ENCODE assay signal across 31 cellular contexts in the genomic region with DNA sequence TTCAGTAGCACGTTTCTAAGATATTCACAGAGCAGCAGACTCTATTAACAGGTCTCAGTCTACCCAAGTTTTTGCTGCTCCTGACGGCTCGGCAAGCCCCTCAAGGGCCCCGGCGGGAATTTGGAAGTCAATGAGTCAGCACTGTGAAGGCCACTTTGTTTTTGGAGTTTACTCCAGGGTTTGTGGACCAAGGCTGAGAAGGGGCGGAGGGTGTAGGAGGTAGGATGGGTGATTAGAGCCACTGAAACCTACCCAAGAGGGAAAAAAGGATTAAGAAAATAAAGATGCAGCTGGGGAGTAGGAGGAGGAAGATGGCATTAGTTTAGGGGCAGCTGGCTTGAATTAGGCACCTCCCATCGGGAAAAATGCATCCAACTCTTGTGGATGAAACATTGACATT.
DNase-seq lines count a peak whose midpoint lies in the region; ATAC-seq, FAIRE-seq and TF ChIP-seq lines count a peak whose summit lies in the region.
"Had no signal": no experiment of that assay in that cellular context is flagged by ENCODE, and none has a peak within 500 bp of the region (broad histone marks: within the 10 kb centered on the region; RNA-seq: fewer than 3 reads in every experiment).

No MANE protein-coding gene starts in this region.

- no peaks in the 10 kb centered on the region for H3K79me2 ChIP-seq in GM23338 (replicated peaks; ENCODE audit: insufficient read depth)

- ATAC-seq in GM23338, result no peak
- no peak for ATAC-seq in GM18870 (IDR thresholded peaks at IDR 0.05; ENCODE audit: unreplicated experiment)
- ATAC-seq: gastroesophageal sphincter had no signal

- no peaks in the 10 kb centered on the region for H3K9me3 ChIP-seq in adrenal gland (replicated peaks in 1 of 3)
- H3K9me3 ChIP-seq: esophagus squamous epithelium, gastroesophageal sphincter, tibial nerve had no signal

- H3K27me3 Mint-ChIP-seq in GM23338 (ENCODE audit: insufficient read depth, low read depth, poor library complexity) (peaks cover 16% of the 10 kb centered on the region), glutamatergic neuron (ENCODE audit: unreplicated experiment) (peaks cover 11% of the 10 kb centered on the region), progenitor cell of endocrine pancreas (peaks cover 12% of the 10 kb centered on the region)
- H3K27me3 Mint-ChIP-seq: activated naive CD4-positive, alpha-beta T cell treated with anti-CD3 and anti-CD28 coated beads, Interleukin-2, amount 50 U/mL, for 24 hours had no signal

- no peaks in the 10 kb centered on the region for H3K9me2 ChIP-seq in GM23338 (ENCODE audit: insufficient read depth)

- peak overlapping the region; percentile 12; the same call in 1 of the 2 replicates for H3K27ac Mint-ChIP-seq in GM23338
- peak overlapping the region; percentile 99 for H3K27ac Mint-ChIP-seq in glutamatergic neuron (ENCODE audit: unreplicated experiment)
- peak overlapping the region; percentile 23 for H3K27ac Mint-ChIP-seq in progenitor cell of endocrine pancreas
- H3K27ac Mint-ChIP-seq: activated CD4-positive, alpha-beta memory T cell treated with anti-CD3 and anti-CD28 coated beads for 36 hours; activated naive CD4-positive, alpha-beta T cell treated with anti-CD3 and anti-CD28 coated beads, Interleukin-2, amount 50 U/mL, for 24 hours; dendritic cell treated with granulocyte-macrophage colony-stimulating factor and Interleukin-4, amounts not matched to agents 40 ng/mL and 50 ng/mL, for 4 days; memory B cell had no signal

- H3K4me1 ChIP-seq in GM23338 (ENCODE audit: insufficient read depth) (peaks cover 28% of the 10 kb centered on the region), adrenal gland (replicated peaks in 1 of 2) (peaks cover 34 to 61% of the 10 kb centered on the region in 2 donors)

- H3K36me3 ChIP-seq in GM23338 (ENCODE audit: insufficient read depth), result no peaks in the 10 kb centered on the region
- H3K36me3 ChIP-seq in adrenal gland (replicated peaks in 1 of 2), result no peaks in the 10 kb centered on the region
- H3K36me3 ChIP-seq: cardiac muscle cell, esophagus squamous epithelium, gastroesophageal sphincter, tibial nerve had no signal

- H3K4me1 Mint-ChIP-seq in GM23338 (peaks cover 53% of the 10 kb centered on the region), glutamatergic neuron (ENCODE audit: low read depth, unreplicated experiment) (peaks cover 71% of the 10 kb centered on the region), progenitor cell of endocrine pancreas (ENCODE audit: low read depth) (peaks cover 27% of the 10 kb centered on the region)
- H3K4me1 Mint-ChIP-seq: memory B cell had no signal

- H3K4me2 ChIP-seq in GM23338, result no peak overlapping the region

- H3K36me3 Mint-ChIP-seq in GM23338 (ENCODE audit: low read depth) (no peaks in the 10 kb centered on the region), glutamatergic neuron (ENCODE audit: unreplicated experiment) (no peaks in the 10 kb centered on the region), progenitor cell of endocrine pancreas (ENCODE audit: insufficient read depth) (no peaks in the 10 kb centered on the region)
- H3K36me3 Mint-ChIP-seq: activated CD4-positive, alpha-beta memory T cell treated with anti-CD3 and anti-CD28 coated beads for 36 hours; activated naive CD4-positive, alpha-beta T cell treated with anti-CD3 and anti-CD28 coated beads, Interleukin-2, amount 50 U/mL, for 24 hours; memory B cell had no signal

- H2AFZ ChIP-seq in GM23338, result peak overlapping the region; percentile 78; the same call in 1 of the 2 replicates

- H4K20me1 ChIP-seq in GM23338 (replicated peaks; ENCODE audit: insufficient read depth), result no peaks in the 10 kb centered on the region

- H3K27me3 ChIP-seq in GM23338 (ENCODE audit: insufficient read depth) (no peaks in the 10 kb centered on the region), adrenal gland (no peaks in the 10 kb centered on the region)
- H3K27me3 ChIP-seq: cardiac muscle cell, gastroesophageal sphincter, tibial nerve had no signal

- TF ChIP-seq POLR2A in adrenal gland (IDR thresholded peaks at IDR 0.05), result no peak

- no peak overlapping the region for H3K27ac ChIP-seq in GM23338 (ENCODE audit: low read depth)
- H3K27ac ChIP-seq in adrenal gland, result peak overlapping the region in 3 of 5 donors; percentile 85 to 92 (median 91)
- H3K27ac ChIP-seq: cardiac muscle cell, esophagus squamous epithelium, gastroesophageal sphincter had no signal

- intact Hi-C loops in adrenal gland (cut with DNase I), result no loop called here

- FAIRE-seq in D721Med (lab: Jason Lieb, UNC), result no peak
- FAIRE-seq: endometrium, H54, TTC549 had no signal

- WGBS in adrenal gland, 4 donors, result 44 to 66% (median 49%) methylated on average over 7 of the region's 7 CpGs

- no peaks in the 10 kb centered on the region for H3K9me3 Mint-ChIP-seq in GM23338
- peaks cover 18% of the 10 kb centered on the region for H3K9me3 Mint-ChIP-seq in glutamatergic neuron (ENCODE audit: unreplicated experiment)
- no peaks in the 10 kb centered on the region for H3K9me3 Mint-ChIP-seq in progenitor cell of endocrine pancreas (ENCODE audit: low read depth)
- H3K9me3 Mint-ChIP-seq: activated CD4-positive, alpha-beta memory T cell treated with anti-CD3 and anti-CD28 coated beads for 36 hours; activated naive CD4-positive, alpha-beta T cell treated with anti-CD3 and anti-CD28 coated beads, Interleukin-2, amount 50 U/mL, for 24 hours; dendritic cell treated with granulocyte-macrophage colony-stimulating factor and Interleukin-4, amounts not matched to agents 40 ng/mL and 50 ng/mL, for 4 days; memory B cell had no signal

- TF ChIP-seq CTCF in GM23338 (conservative IDR thresholded peaks at IDR 0.05; ENCODE audit: low read depth in 2 of 2) (no peak), adrenal gland (IDR thresholded peaks at IDR 0.05) (no peak), glutamatergic neuron (IDR thresholded peaks at IDR 0.05; ENCODE audit: partially characterized antibody, unreplicated experiment) (no peak), progenitor cell of endocrine pancreas (IDR thresholded peaks at IDR 0.05; ENCODE audit: unreplicated experiment) (no peak), D721Med (IDR thresholded peaks at IDR 0.05; ENCODE audit: insufficient read depth, missing control alignments) (no peak)

- DNase-seq in GM23338 (ENCODE audit: low spot score) (no peak), adrenal gland (peak in 2 of 7 donors; percentile 29 to 46), glutamatergic neuron (no peak), progenitor cell of endocrine pancreas (ENCODE audit: low spot score, unreplicated experiment) (no peak), DMS 273 (lab: John Stamatoyannopoulos, UW; ENCODE audit: unreplicated experiment) (no peak), D721Med (ENCODE audit: insufficient read length, low spot score) (no peak)
- no peak for DNase-seq in activated T-cell treated with anti-CD3 and anti-CD28 coated beads, Interleukin-2, amount 50 U/mL, for 48 hours
- DNase-seq: activated CD4-positive, alpha-beta memory T cell treated with anti-CD3 and anti-CD28 coated beads for 36 hours; activated CD4-positive, CD25-positive, alpha-beta regulatory T cell treated with anti-CD3 and anti-CD28 coated beads, Interleukin-2, amount 50 U/mL, for 72 hours; activated CD8-positive, alpha-beta memory T cell treated with anti-CD3 and anti-CD28 coated beads, Interleukin-2, amount 50 U/mL, for 4 hours; DMS79; esophagus squamous epithelium; GF-D8; NCI-H1417; NCI-H2029 treated with DMSO at 0.1 percent for 48 hours; NCI-H226; NCI-H748 treated with DMSO at 0.1 percent for 48 hours; nucleus accumbens; RPMI8226; stimulated activated CD4-positive, alpha-beta T cell treated with anti-CD3 and anti-CD28 coated beads, Interleukin-1b, Interleukin-23, amount 100 ng/mL, for 48 hours had no signal

- no peak overlapping the region for H3K4me3 Mint-ChIP-seq in GM23338
- peak overlapping the region; percentile 83 for H3K4me3 Mint-ChIP-seq in glutamatergic neuron (ENCODE audit: unreplicated experiment)
- H3K4me3 Mint-ChIP-seq in progenitor cell of endocrine pancreas (ENCODE audit: low read depth), result no peak overlapping the region
- H3K4me3 Mint-ChIP-seq: activated CD4-positive, alpha-beta memory T cell treated with anti-CD3 and anti-CD28 coated beads for 36 hours; activated naive CD4-positive, alpha-beta T cell treated with anti-CD3 and anti-CD28 coated beads, Interleukin-2, amount 50 U/mL, for 24 hours; dendritic cell treated with granulocyte-macrophage colony-stimulating factor and Interleukin-4, amounts not matched to agents 40 ng/mL and 50 ng/mL, for 4 days; memory B cell had no signal

- no peak overlapping the region for H3K4me3 ChIP-seq in GM23338
- no peak overlapping the region for H3K4me3 ChIP-seq in adrenal gland
- H3K4me3 ChIP-seq: cardiac muscle cell, esophagus squamous epithelium, gastroesophageal sphincter, skin epidermis, tibial nerve had no signal

- no peaks in the 10 kb centered on the region for H3F3A ChIP-seq in GM23338 (replicated peaks; ENCODE audit: low read depth)

TF ChIP-seq in GM23338, 12 proteins besides CTCF, POLR2A, EP300 and RAD21 (continues in another document):
- no peak for TF ChIP-seq EZH2phosphoT487 (IDR thresholded peaks at IDR 0.05; ENCODE audit: unreplicated experiment)
- no peak for TF ChIP-seq JUNB (IDR thresholded peaks at IDR 0.05; ENCODE audit: unreplicated experiment)
- no peak for TF ChIP-seq ZNF114 (CRISPR knock-in tag; IDR thresholded peaks at IDR 0.05)
- TF ChIP-seq, protein P1, sequence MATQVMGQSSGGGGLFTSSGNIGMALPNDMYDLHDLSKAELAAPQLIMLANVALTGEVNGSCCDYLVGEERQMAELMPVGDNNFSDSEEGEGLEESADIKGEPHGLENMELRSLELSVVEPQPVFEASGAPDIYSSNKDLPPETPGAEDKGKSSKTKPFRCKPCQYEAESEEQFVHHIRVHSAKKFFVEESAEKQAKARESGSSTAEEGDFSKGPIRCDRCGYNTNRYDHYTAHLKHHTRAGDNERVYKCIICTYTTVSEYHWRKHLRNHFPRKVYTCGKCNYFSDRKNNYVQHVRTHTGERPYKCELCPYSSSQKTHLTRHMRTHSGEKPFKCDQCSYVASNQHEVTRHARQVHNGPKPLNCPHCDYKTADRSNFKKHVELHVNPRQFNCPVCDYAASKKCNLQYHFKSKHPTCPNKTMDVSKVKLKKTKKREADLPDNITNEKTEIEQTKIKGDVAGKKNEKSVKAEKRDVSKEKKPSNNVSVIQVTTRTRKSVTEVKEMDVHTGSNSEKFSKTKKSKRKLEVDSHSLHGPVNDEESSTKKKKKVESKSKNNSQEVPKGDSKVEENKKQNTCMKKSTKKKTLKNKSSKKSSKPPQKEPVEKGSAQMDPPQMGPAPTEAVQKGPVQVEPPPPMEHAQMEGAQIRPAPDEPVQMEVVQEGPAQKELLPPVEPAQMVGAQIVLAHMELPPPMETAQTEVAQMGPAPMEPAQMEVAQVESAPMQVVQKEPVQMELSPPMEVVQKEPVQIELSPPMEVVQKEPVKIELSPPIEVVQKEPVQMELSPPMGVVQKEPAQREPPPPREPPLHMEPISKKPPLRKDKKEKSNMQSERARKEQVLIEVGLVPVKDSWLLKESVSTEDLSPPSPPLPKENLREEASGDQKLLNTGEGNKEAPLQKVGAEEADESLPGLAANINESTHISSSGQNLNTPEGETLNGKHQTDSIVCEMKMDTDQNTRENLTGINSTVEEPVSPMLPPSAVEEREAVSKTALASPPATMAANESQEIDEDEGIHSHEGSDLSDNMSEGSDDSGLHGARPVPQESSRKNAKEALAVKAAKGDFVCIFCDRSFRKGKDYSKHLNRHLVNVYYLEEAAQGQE (IDR thresholded peaks at IDR 0.05; ENCODE audit: unreplicated experiment), result no peak

Comparison
In these comparisons a context has a peak if more than half of its experiments do, and no peak if none do; other contexts are left out.
1. H3K27ac Mint-ChIP-seq: peak in every context shown above with its lines; median percentile 99 in glutamatergic neuron; 23 in progenitor cell of endocrine pancreas; 12 in GM23338.